9 cellular contexts compared by ENCODE assay signal in genomic region chr4:38752393-38752961, GRCh38. TPM values are rescaled to one million over a fixed set of nuclear protein-coding genes. Genes with fewer than 3 reads are reported as not detected.
DNase-seq lines count a peak whose midpoint lies in the region; ATAC-seq, FAIRE-seq and TF ChIP-seq lines count a peak whose summit lies in the region.
"Had no signal": no experiment of that assay in that cellular context is flagged by ENCODE, and none has a peak within 500 bp of the region (broad histone marks: within the 10 kb centered on the region; RNA-seq: fewer than 3 reads in every experiment).

No MANE protein-coding gene starts in this region.

- no peaks in the 10 kb centered on the region for H3K27me3 Mint-ChIP-seq in astrocyte (ENCODE audit: low read depth, unreplicated experiment)
- H3K27me3 Mint-ChIP-seq in CD8-positive, alpha-beta T cell (ENCODE audit: low read depth), result no peaks in the 10 kb centered on the region

- peaks cover 2% of the 10 kb centered on the region for H3K36me3 Mint-ChIP-seq in astrocyte (ENCODE audit: low read depth, unreplicated experiment)
- H3K36me3 Mint-ChIP-seq in CD8-positive, alpha-beta T cell, result no peaks in the 10 kb centered on the region

- peaks cover 5% of the 10 kb centered on the region for H3K4me1 Mint-ChIP-seq in astrocyte (ENCODE audit: low read depth, unreplicated experiment)
- no peaks in the 10 kb centered on the region for H3K4me1 Mint-ChIP-seq in CD8-positive, alpha-beta T cell (ENCODE audit: low read depth)

- intact Hi-C loops in Right ventricle myocardium superior (cut with DNase I), result loop anchor here (10.0 kb wide), 1 partner anchor 382 kb away; no protein-coding TSS in a partner anchor
- intact Hi-C loops in CD8-positive, alpha-beta T cell (cut with DNase I, micrococcal nuclease), result no loop called here

- POLR2A ChIA-PET in CD8-positive, alpha-beta T cell (lab: Charles Lee), result no interaction called here

- no peaks in the 10 kb centered on the region for H3K79me2 ChIP-seq in astrocyte (ENCODE audit: insufficient read depth, low read length)

- 80 to 100% methylated on average over 1 of the region's 8 CpGs for WGBS in mesodermal cell (ENCODE audit: insufficient coverage in 2 of 2), 2 experiments

- no peak overlapping the region for H3K4me3 Mint-ChIP-seq in astrocyte (ENCODE audit: unreplicated experiment)
- H3K4me3 Mint-ChIP-seq in CD8-positive, alpha-beta T cell, result no peak overlapping the region
- H3K4me3 Mint-ChIP-seq: activated T-cell treated with anti-CD3 and anti-CD28 coated beads, Interleukin-2, amount 50 U/mL, for 4 hours had no signal

- H3K9ac ChIP-seq in astrocyte (ENCODE audit: low read length), result peak overlapping the region; percentile 80

- no peaks in the 10 kb centered on the region for H3K27me3 ChIP-seq in right atrium auricular region
- H3K27me3 ChIP-seq in astrocyte (ENCODE audit: insufficient read depth, low read length), result no peaks in the 10 kb centered on the region
- H3K27me3 ChIP-seq in CD8-positive, alpha-beta T cell (ENCODE audit: insufficient read depth, low read length), result no peaks in the 10 kb centered on the region

- no peak overlapping the region for H3K27ac Mint-ChIP-seq in astrocyte (ENCODE audit: unreplicated experiment)
- H3K27ac Mint-ChIP-seq in CD8-positive, alpha-beta T cell, result no peak overlapping the region

- H3K27ac ChIP-seq in right atrium auricular region (peak overlapping the region in 1 of 2 donors; percentile 68), astrocyte (ENCODE audit: low read depth, low read length) (peak overlapping the region; percentile 75), mesodermal cell (ENCODE audit: low read depth, low read length, severe bottlenecking) (peak overlapping the region; percentile 81)
- no peak overlapping the region for H3K27ac ChIP-seq in CD8-positive, alpha-beta T cell (ENCODE audit: low read depth, low read length)

- H3K4me3 ChIP-seq in right atrium auricular region, result no peak overlapping the region
- peak overlapping the region; percentile 40 for H3K4me3 ChIP-seq in astrocyte (ENCODE audit: insufficient read depth, low read depth, low read length)
- no peak overlapping the region for H3K4me3 ChIP-seq in mesodermal cell (ENCODE audit: extremely low read depth, insufficient read depth, low read length, poor library complexity, severe bottlenecking)
- H3K4me3 ChIP-seq in CD8-positive, alpha-beta T cell (ENCODE audit: low read depth, low read length), result no peak overlapping the region

- H3K9me3 Mint-ChIP-seq in astrocyte (ENCODE audit: unreplicated experiment), result peaks cover 6% of the 10 kb centered on the region
- peaks cover 7% of the 10 kb centered on the region for H3K9me3 Mint-ChIP-seq in CD8-positive, alpha-beta T cell

- FAIRE-seq in astrocyte (lab: Jason Lieb, UNC), result no peak

- peak overlapping the region; percentile 35 for H2AFZ ChIP-seq in astrocyte (ENCODE audit: low read depth, low read length)

- ATAC-seq in Right ventricle myocardium superior (ENCODE audit: poor library complexity), result peak; percentile 34
- peak; percentile 90 for ATAC-seq in HG03135 (IDR thresholded peaks at IDR 0.05; ENCODE audit: unreplicated experiment)
- ATAC-seq in CD8-positive, alpha-beta T cell, result no peak

- H3K4me2 ChIP-seq in astrocyte (ENCODE audit: low read length), result peak overlapping the region; percentile 87

- DNase-seq in Right ventricle myocardium superior (no peak), right atrium auricular region (ENCODE audit: low spot score) (no peak), astrocyte (ENCODE audit: low read depth) (peak; percentile 58), SKM-1 treated with dmso at 0.1 percent for 144 hours (lab: John Stamatoyannopoulos, UW; ENCODE audit: unreplicated experiment) (no peak)
- no peak for DNase-seq in CD8-positive, alpha-beta T cell
- no peak for DNase-seq in activated CD4-positive, alpha-beta T cell treated with anti-CD3 and anti-CD28 coated beads for 4 hours
- DNase-seq: activated T-cell treated with anti-CD3 and anti-CD28 coated beads, Interleukin-2, amount 50 U/mL, for 4 hours had no signal

- TF ChIP-seq CTCF in right atrium auricular region (IDR thresholded peaks at IDR 0.05) (no peak), astrocyte (IDR thresholded peaks at IDR 0.05; ENCODE audit: insufficient read depth, low read depth, low read length) (no peak)
- TF ChIP-seq CTCF in CD8-positive, alpha-beta T cell (IDR thresholded peaks at IDR 0.05), result no peak

- H3K9me3 ChIP-seq in right atrium auricular region (no peaks in the 10 kb centered on the region), astrocyte (ENCODE audit: insufficient read depth, low read depth, low read length) (no peaks in the 10 kb centered on the region), mesodermal cell (ENCODE audit: control insufficient read depth, low read length) (peaks cover 4% of the 10 kb centered on the region)
- peaks cover under 1% of the 10 kb centered on the region for H3K9me3 ChIP-seq in CD8-positive, alpha-beta T cell (ENCODE audit: low read length)

- H4K20me1 ChIP-seq in astrocyte (ENCODE audit: insufficient read depth, low read length), result no peaks in the 10 kb centered on the region

- no peaks in the 10 kb centered on the region for H3K36me3 ChIP-seq in right atrium auricular region
- H3K36me3 ChIP-seq in astrocyte (ENCODE audit: insufficient read depth, low read length), result no peaks in the 10 kb centered on the region
- no peaks in the 10 kb centered on the region for H3K36me3 ChIP-seq in mesodermal cell (ENCODE audit: control insufficient read depth, insufficient read depth, low read length)
- H3K36me3 ChIP-seq in CD8-positive, alpha-beta T cell (ENCODE audit: insufficient read depth, low read length), result no peaks in the 10 kb centered on the region

- peaks cover 0 to 6% of the 10 kb centered on the region in 2 donors for H3K4me1 ChIP-seq in right atrium auricular region
- peaks cover 20% of the 10 kb centered on the region for H3K4me1 ChIP-seq in astrocyte (ENCODE audit: insufficient read depth, low read length)
- peaks cover 14% of the 10 kb centered on the region for H3K4me1 ChIP-seq in mesodermal cell (ENCODE audit: control insufficient read depth, insufficient read depth, low read length, poor library complexity, severe bottlenecking)
- H3K4me1 ChIP-seq in CD8-positive, alpha-beta T cell (ENCODE audit: insufficient read depth, low read length), result no peaks in the 10 kb centered on the region

- CTCF ChIA-PET in CD8-positive, alpha-beta T cell (lab: Charles Lee), result no interaction called here

RNA-seq across cellular contexts. Expression of gene TLR10, which starts 30.3 kb away (rescaled TPM):
- total RNA-seq in Right ventricle myocardium superior, result not detected
- total RNA-seq in right atrium auricular region, result under 1 TPM in 1 of 2 donors, not detected in 1; 0.08 TPM
- not detected in 2 replicates for total RNA-seq in astrocyte
- not detected for polyA plus RNA-seq in mesodermal cell (2013, experiment 1 of 2)
- not detected for polyA plus RNA-seq in mesodermal cell (2013, experiment 2 of 2)
- under 1 TPM; 0.22 to 0.28 TPM for total RNA-seq in CD8-positive, alpha-beta T cell

RNA-seq across cellular contexts. Expression of gene TLR1, which starts 52.1 kb away (rescaled TPM):
- total RNA-seq in Right ventricle myocardium superior (3.4 TPM), right atrium auricular region (1 to 10 TPM; 3.6 to 8.9 TPM), astrocyte (0.54 and 0.70 TPM in 2 replicates)
- 0.59 TPM for polyA plus RNA-seq in mesodermal cell (2013, experiment 1 of 2)
- polyA plus RNA-seq in mesodermal cell (2013, experiment 2 of 2), result 0.86 TPM
- 10 to 100 TPM; 10.1 to 13.4 TPM for total RNA-seq in CD8-positive, alpha-beta T cell
